Comparison of ENCODE assay signal across 18 cellular contexts in the genomic region with DNA sequence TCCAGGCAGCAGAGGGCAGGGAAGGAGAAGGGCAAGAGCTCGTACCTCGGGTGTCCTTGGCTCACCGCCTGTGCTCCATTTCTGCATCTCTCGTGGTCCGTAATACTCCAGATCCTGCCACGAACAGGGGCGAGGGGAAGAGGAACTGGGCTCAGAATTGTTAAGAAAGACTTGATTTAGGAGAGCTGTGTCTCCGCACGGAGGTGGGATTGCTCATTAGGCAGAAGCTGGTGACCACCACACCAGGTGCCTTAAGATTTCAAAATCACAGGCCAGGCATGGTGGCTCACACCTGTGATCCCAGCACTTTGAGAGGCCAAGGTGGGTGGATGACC. TPM values are rescaled to one million over a fixed set of nuclear protein-coding genes. Genes with fewer than 3 reads are reported as not detected.
DNase-seq lines count a peak whose midpoint lies in the region; TF ChIP-seq lines count a peak whose summit lies in the region.
"Had no signal": no experiment of that assay in that cellular context is flagged by ENCODE, and none has a peak within 500 bp of the region (broad histone marks: within the 10 kb centered on the region; RNA-seq: fewer than 3 reads in every experiment).

No MANE protein-coding gene starts in this region.

- H3K27me3 Mint-ChIP-seq in T-helper 1 cell treated with Interleukin-12 subunit alpha and Interleukin-12 subunit beta and Interleukin-4 antibody, amounts not matched to agents 30 μg/mL and 1 μg/mL, for 36 hours (ENCODE audit: low read depth) = no peaks in the 10 kb centered on the region
- H3K27me3 Mint-ChIP-seq in endothelial cell (ENCODE audit: unreplicated experiment) = peaks cover 2% of the 10 kb centered on the region

- H3K4me1 ChIP-seq in tibial artery (no peaks in the 10 kb centered on the region), Peyer's patch (peaks cover 0 to 42% (median 5%) of the 10 kb centered on the region in 4 donors)
- H3K4me1 ChIP-seq: tibial nerve had no signal

- H3K4me3 ChIP-seq in WERI-Rb-1 (ENCODE audit: low read depth, low read length) (no peak overlapping the region), tibial artery (no peak overlapping the region), Peyer's patch (no peak overlapping the region)
- H3K4me3 ChIP-seq: tibial nerve had no signal

- H3K9me3 ChIP-seq in WERI-Rb-1 (ENCODE audit: severe bottlenecking) (no peaks in the 10 kb centered on the region), tibial artery (no peaks in the 10 kb centered on the region), Peyer's patch (no peaks in the 10 kb centered on the region)
- H3K9me3 ChIP-seq: tibial nerve had no signal

- H3K27me3 ChIP-seq in WERI-Rb-1 (ENCODE audit: insufficient read depth, low read depth, severe bottlenecking) (no peaks in the 10 kb centered on the region), tibial artery (no peaks in the 10 kb centered on the region), Peyer's patch (no peaks in the 10 kb centered on the region)
- H3K27me3 ChIP-seq: tibial nerve had no signal

- peaks cover 30% of the 10 kb centered on the region for H3K4me1 Mint-ChIP-seq in T-helper 1 cell treated with Interleukin-12 subunit alpha and Interleukin-12 subunit beta and Interleukin-4 antibody, amounts not matched to agents 30 μg/mL and 1 μg/mL, for 36 hours (ENCODE audit: low read depth)
- peaks cover 13% of the 10 kb centered on the region for H3K4me1 Mint-ChIP-seq in endothelial cell (ENCODE audit: unreplicated experiment)

- H3K27ac Mint-ChIP-seq in T-helper 1 cell treated with Interleukin-12 subunit alpha and Interleukin-12 subunit beta and Interleukin-4 antibody, amounts not matched to agents 30 μg/mL and 1 μg/mL, for 36 hours = peak overlapping the region; percentile 81
- H3K27ac Mint-ChIP-seq in endothelial cell (ENCODE audit: unreplicated experiment) = no peak overlapping the region
- H3K27ac Mint-ChIP-seq: dendritic cell treated with granulocyte-macrophage colony-stimulating factor and Interleukin-4, amounts not matched to agents 40 ng/mL and 50 ng/mL, for 4 days; stimulated activated naive B cell treated with anti-CD40 and anti-IgM and Interleukin-4, amounts not matched to agents 10 μg/mL and 1 μg/mL and 100 μg/mL, for 72 hours had no signal

- DNase-seq in T-helper 1 cell = no peak
- peak; percentile 31 for DNase-seq in CD1c-positive myeloid dendritic cell (ENCODE audit: extremely low spot score)
- DNase-seq in WERI-Rb-1 = peak; percentile 8
- DNase-seq in endothelial cell (ENCODE audit: low spot score) = no peak
- DNase-seq in stimulated activated CD4-positive, alpha-beta T cell treated with anti-CD3 and anti-CD28 coated beads, Interleukin-1b, Interleukin-23, amount 100 ng/mL, for 48 hours = no peak
- DNase-seq in tibial artery = no peak
- DNase-seq in Peyer's patch = no peak
- DNase-seq: amygdala; glutamatergic neuron; MM.1S; NCI-H146; NCI-H524 treated with DMSO at 0.1 percent for 48 hours; posterior cingulate gyrus; stimulated activated naive B cell treated with anti-CD40 and anti-IgM and Interleukin-4, amounts not matched to agents 10 μg/mL and 1 μg/mL and 100 μg/mL, for 72 hours had no signal

- TF ChIP-seq CTCF in WERI-Rb-1 (IDR thresholded peaks at IDR 0.05; ENCODE audit: low read depth, low read length) (no peak), endothelial cell (IDR thresholded peaks at IDR 0.05; ENCODE audit: unreplicated experiment) (no peak), tibial artery (IDR thresholded peaks at IDR 0.05) (no peak), Peyer's patch (IDR thresholded peaks at IDR 0.05) (no peak)

- peaks cover 4% of the 10 kb centered on the region for H3K36me3 Mint-ChIP-seq in T-helper 1 cell treated with Interleukin-12 subunit alpha and Interleukin-12 subunit beta and Interleukin-4 antibody, amounts not matched to agents 30 μg/mL and 1 μg/mL, for 36 hours (ENCODE audit: low read depth)
- peaks cover 7% of the 10 kb centered on the region for H3K36me3 Mint-ChIP-seq in endothelial cell (ENCODE audit: low read depth, unreplicated experiment)
- H3K36me3 Mint-ChIP-seq: stimulated activated naive B cell treated with anti-CD40 and anti-IgM and Interleukin-4, amounts not matched to agents 10 μg/mL and 1 μg/mL and 100 μg/mL, for 72 hours had no signal

- no peaks in the 10 kb centered on the region for H3K9me3 Mint-ChIP-seq in T-helper 1 cell treated with Interleukin-12 subunit alpha and Interleukin-12 subunit beta and Interleukin-4 antibody, amounts not matched to agents 30 μg/mL and 1 μg/mL, for 36 hours
- no peaks in the 10 kb centered on the region for H3K9me3 Mint-ChIP-seq in endothelial cell (ENCODE audit: unreplicated experiment)
- H3K9me3 Mint-ChIP-seq: dendritic cell treated with granulocyte-macrophage colony-stimulating factor and Interleukin-4, amounts not matched to agents 40 ng/mL and 50 ng/mL, for 4 days; stimulated activated naive B cell treated with anti-CD40 and anti-IgM and Interleukin-4, amounts not matched to agents 10 μg/mL and 1 μg/mL and 100 μg/mL, for 72 hours had no signal

- no peak overlapping the region for H3K27ac ChIP-seq in WERI-Rb-1
- H3K27ac ChIP-seq in tibial artery = no peak overlapping the region
- no peak overlapping the region for H3K27ac ChIP-seq in Peyer's patch
- H3K27ac ChIP-seq: 22Rv1, tibial nerve had no signal

- peak overlapping the region; percentile 9 for H3K4me3 Mint-ChIP-seq in T-helper 1 cell treated with Interleukin-12 subunit alpha and Interleukin-12 subunit beta and Interleukin-4 antibody, amounts not matched to agents 30 μg/mL and 1 μg/mL, for 36 hours
- H3K4me3 Mint-ChIP-seq in endothelial cell (ENCODE audit: unreplicated experiment) = peak overlapping the region; percentile 17
- H3K4me3 Mint-ChIP-seq: dendritic cell treated with granulocyte-macrophage colony-stimulating factor and Interleukin-4, amounts not matched to agents 40 ng/mL and 50 ng/mL, for 4 days; stimulated activated naive B cell treated with anti-CD40 and anti-IgM and Interleukin-4, amounts not matched to agents 10 μg/mL and 1 μg/mL and 100 μg/mL, for 72 hours had no signal

- intact Hi-C loops in tibial artery (cut with DNase I; ENCODE audit: low total_unique reads) = no loop called here

- H3K36me3 ChIP-seq in WERI-Rb-1 = no peaks in the 10 kb centered on the region
- H3K36me3 ChIP-seq in tibial artery = peaks cover 0 to 4% (median 0%) of the 10 kb centered on the region in 3 donors
- no peaks in the 10 kb centered on the region for H3K36me3 ChIP-seq in Peyer's patch
- H3K36me3 ChIP-seq: tibial nerve had no signal

- no peak for TF ChIP-seq POLR2A in Peyer's patch (IDR thresholded peaks at IDR 0.05)

RNA-seq across cellular contexts. Expression of a gene that starts 37.2 kb away (rescaled TPM):
- total RNA-seq in endothelial cell (ENCODE audit: unreplicated experiment) (4.7 TPM), Peyer's patch (100 to 1,000 TPM; 120 to 269 (median 163) TPM)

Comparison
In these comparisons a context has a peak if more than half of its experiments do, and no peak if none do; other contexts are left out.
1. DNase-seq: peak in CD1c-positive myeloid dendritic cell (single experiment) and WERI-Rb-1 (single experiment); none in T-helper 1 cell (0 of 5), endothelial cell (single experiment), stimulated activated CD4-positive, alpha-beta T cell treated with anti-CD3 and anti-CD28 coated beads, Interleukin-1b, Interleukin-23, amount 100 ng/mL, for 48 hours (single experiment), tibial artery (0 of 2) and Peyer's patch (0 of 3).
2. RNA of a gene that starts 37.2 kb away (total RNA-seq): 120 to 269 TPM in Peyer's patch; 4.7 TPM in endothelial cell (single experiment); every median in the first group is over 10 times any median in the second.